Comparison of ENCODE assay signal across 14 cellular contexts in genomic region chr15:22930782-22931484, GRCh38. TPM values are rescaled to one million over a fixed set of nuclear protein-coding genes. Genes with fewer than 3 reads are reported as not detected.
DNase-seq lines count a peak whose midpoint lies in the region; ATAC-seq and TF ChIP-seq lines count a peak whose summit lies in the region.
"Had no signal": no experiment of that assay in that cellular context is flagged by ENCODE, and none has a peak within 500 bp of the region (broad histone marks: within the 10 kb centered on the region; RNA-seq: fewer than 3 reads in every experiment).

No MANE protein-coding gene starts in this region.

- no peak overlapping the region for H3K27ac ChIP-seq in lower lobe of right lung
- peak overlapping the region in 1 of 2 donors; percentile 13 for H3K27ac ChIP-seq in aorta (ENCODE audit: low read depth in 1 of 2, low read length in 2 of 2)
- H3K27ac ChIP-seq: SJCRH30 had no signal

- no peak overlapping the region for H3K4me3 Mint-ChIP-seq in stimulated activated naive CD8-positive, alpha-beta T cell treated with anti-CD3 and anti-CD28 coated beads, Interleukin-15, amount 100 ng/mL, for 72 hours
- H3K4me3 Mint-ChIP-seq: B cell had no signal

- H3K27me3 ChIP-seq in lower lobe of right lung (ENCODE audit: low read depth) (no peaks in the 10 kb centered on the region), aorta (ENCODE audit: control insufficient read depth in 1 of 2, insufficient read depth in 2 of 2, low read length in 1 of 2) (no peaks in the 10 kb centered on the region)
- H3K27me3 ChIP-seq: SJCRH30 had no signal

- H3K4me1 ChIP-seq in lower lobe of right lung, result no peaks in the 10 kb centered on the region
- H3K4me1 ChIP-seq in aorta (ENCODE audit: control insufficient read depth in 1 of 2, insufficient read depth in 2 of 2, low read length in 2 of 2), result no peaks in the 10 kb centered on the region
- H3K4me1 ChIP-seq: SJCRH30 had no signal

- peak; percentile 32 for ATAC-seq in stimulated activated naive CD8-positive, alpha-beta T cell treated with anti-CD3 and anti-CD28 coated beads, Interleukin-15, Interleukin-2, amounts not matched to agents 100 U/mL and 50 U/mL, for 24 hours
- no peak for ATAC-seq in stimulated activated naive CD8-positive, alpha-beta T cell treated with anti-CD3 and anti-CD28 coated beads, Interleukin-15, amount 100 ng/mL, for 72 hours
- peak; percentile 62 to 63 for ATAC-seq in lower lobe of right lung
- ATAC-seq in aorta (ENCODE audit: low FRiP score), result peak; percentile 49

- no peaks in the 10 kb centered on the region for H3K9me3 Mint-ChIP-seq in stimulated activated naive CD8-positive, alpha-beta T cell treated with anti-CD3 and anti-CD28 coated beads, Interleukin-15, amount 100 ng/mL, for 72 hours

- no peaks in the 10 kb centered on the region for H3K4me1 Mint-ChIP-seq in stimulated activated naive CD8-positive, alpha-beta T cell treated with anti-CD3 and anti-CD28 coated beads, Interleukin-15, amount 100 ng/mL, for 72 hours

- WGBS in aorta, 2 donors, result 12 to 16% methylated on average over 10 of the region's 10 CpGs

- intact Hi-C loops in lower lobe of right lung (cut with DNase I) (no loop called here), aorta (cut with DNase I) (loop anchor here in 1 of 2 donors (5.0 to 10.0 kb wide), 2 partner anchors 51 to 104 kb away; partner anchors contain the start of genes CYFIP1 and TUBGCP5)

- DNase-seq in stimulated activated naive CD8-positive, alpha-beta T cell treated with anti-CD3 and anti-CD28 coated beads, Interleukin-15, Interleukin-2, amounts not matched to agents 100 U/mL and 50 U/mL, for 24 hours, result no peak
- DNase-seq in stimulated activated naive CD8-positive, alpha-beta T cell treated with anti-CD3 and anti-CD28 coated beads, Interleukin-15, amount 100 ng/mL, for 72 hours, result no peak
- DNase-seq in amniotic epithelial cell (ENCODE audit: low read depth), result peak; percentile 16
- no peak for DNase-seq in lower lobe of right lung
- peak in 1 of 2 donors; percentile 68 for DNase-seq in aorta
- DNase-seq in 8988T, result no peak
- no peak for DNase-seq in T-helper 2 cell
- DNase-seq in islet precursor cell, result no peak
- DNase-seq: GDM1; NCI-H2107; occipital lobe; SJCRH30; stimulated activated CD4-positive, alpha-beta T cell treated with anti-CD3 and anti-CD28 coated beads, Interleukin-4, amount 100 ng/mL, for 24 hours had no signal

- no peaks in the 10 kb centered on the region for H3K27me3 Mint-ChIP-seq in stimulated activated naive CD8-positive, alpha-beta T cell treated with anti-CD3 and anti-CD28 coated beads, Interleukin-15, amount 100 ng/mL, for 72 hours
- H3K27me3 Mint-ChIP-seq: B cell had no signal

- TF ChIP-seq CTCF in lower lobe of right lung (IDR thresholded peaks at IDR 0.05), result no peak

- no peak overlapping the region for H3K4me3 ChIP-seq in lower lobe of right lung
- no peak overlapping the region for H3K4me3 ChIP-seq in aorta (ENCODE audit: low read length in 2 of 2)
- H3K4me3 ChIP-seq: SJCRH30 had no signal

- no peak overlapping the region for H3K27ac Mint-ChIP-seq in stimulated activated naive CD8-positive, alpha-beta T cell treated with anti-CD3 and anti-CD28 coated beads, Interleukin-15, amount 100 ng/mL, for 72 hours
- H3K27ac Mint-ChIP-seq: B cell had no signal

- peaks cover 81% of the 10 kb centered on the region for H3K36me3 ChIP-seq in lower lobe of right lung
- peaks cover 3 to 5% of the 10 kb centered on the region in 2 donors for H3K36me3 ChIP-seq in aorta (ENCODE audit: control insufficient read depth in 1 of 2, insufficient read depth in 2 of 2, low read length in 1 of 2)

- H3K9me3 ChIP-seq in lower lobe of right lung (no peaks in the 10 kb centered on the region), aorta (ENCODE audit: control insufficient read depth, low read length) (no peaks in the 10 kb centered on the region)
- H3K9me3 ChIP-seq: SJCRH30 had no signal

RNA-seq across cellular contexts. Expression of gene CYFIP1, which starts 49.2 kb away (rescaled TPM):
- total RNA-seq in lower lobe of right lung (153 TPM), aorta (100 to 1,000 TPM; 160 to 172 TPM)
- 10 to 100 TPM; 46.5 to 48.1 TPM for polyA plus RNA-seq in aorta
